18 cellular contexts compared by ENCODE assay signal in genomic region chr1:9770276-9770675, GRCh38.
"Had no signal": no experiment of that assay in that cellular context is flagged by ENCODE, and none has a peak within 500 bp of the region (broad histone marks: within the 10 kb centered on the region; RNA-seq: fewer than 3 reads in every experiment).

No MANE protein-coding gene starts in this region.

- H3K27ac ChIP-seq: heart right ventricle, prostate gland, right lobe of liver, tibial artery had no signal

- H3K36me3 ChIP-seq: right lobe of liver had no signal

- H3K9me3 Mint-ChIP-seq: activated naive CD4-positive, alpha-beta T cell treated with anti-CD3 and anti-CD28 coated beads, Interleukin-2, amount 50 U/mL, for 72 hours; brain; mesothelial cell of epicardium; naive thymus-derived CD8-positive, alpha-beta T cell had no signal

- ATAC-seq: activated CD4-positive, CD25-positive, alpha-beta regulatory T cell treated with anti-CD3 and anti-CD28 coated beads, Interleukin-2, amount 50 U/mL, for 24 hours; activated naive CD4-positive, alpha-beta T cell treated with anti-CD3 and anti-CD28 coated beads, Interleukin-2, amount 50 U/mL, for 72 hours; right lobe of liver had no signal

- H3K4me3 ChIP-seq: dorsolateral prefrontal cortex, esophagus squamous epithelium, heart right ventricle, prostate gland, right lobe of liver, tibial artery had no signal

- H3K27me3 Mint-ChIP-seq: brain; naive thymus-derived CD8-positive, alpha-beta T cell had no signal

- DNase-seq: activated effector memory CD4-positive, alpha-beta T cell treated with Interleukin-2 at 50 U/mL for 16 hours; amniotic stem cell; cerebellar nuclear complex; dorsolateral prefrontal cortex; esophagus squamous epithelium; foreskin melanocyte; heart right ventricle; islet precursor cell; naive thymus-derived CD8-positive, alpha-beta T cell; right lobe of liver; stimulated activated CD4-positive, alpha-beta T cell treated with anti-CD3 and anti-CD28 coated beads, Interleukin-4, amount 100 ng/mL, for 4 hours; T-helper 2 cell; tibial artery had no signal

- H3K27ac Mint-ChIP-seq: activated naive CD4-positive, alpha-beta T cell treated with anti-CD3 and anti-CD28 coated beads, Interleukin-2, amount 50 U/mL, for 72 hours; mesothelial cell of epicardium had no signal

- H3K9me3 ChIP-seq: esophagus squamous epithelium, heart right ventricle, prostate gland, right lobe of liver, tibial artery had no signal

- H3K4me1 Mint-ChIP-seq: mesothelial cell of epicardium had no signal

- H3K27me3 ChIP-seq: dorsolateral prefrontal cortex, esophagus squamous epithelium, heart right ventricle, right lobe of liver, tibial artery had no signal

- H3K4me3 Mint-ChIP-seq: brain; mesothelial cell of epicardium; naive thymus-derived CD8-positive, alpha-beta T cell had no signal

- H3K4me1 ChIP-seq: heart right ventricle, prostate gland, right lobe of liver, tibial artery had no signal
